Comparison of ENCODE assay signal across 18 cellular contexts in the genomic region with DNA sequence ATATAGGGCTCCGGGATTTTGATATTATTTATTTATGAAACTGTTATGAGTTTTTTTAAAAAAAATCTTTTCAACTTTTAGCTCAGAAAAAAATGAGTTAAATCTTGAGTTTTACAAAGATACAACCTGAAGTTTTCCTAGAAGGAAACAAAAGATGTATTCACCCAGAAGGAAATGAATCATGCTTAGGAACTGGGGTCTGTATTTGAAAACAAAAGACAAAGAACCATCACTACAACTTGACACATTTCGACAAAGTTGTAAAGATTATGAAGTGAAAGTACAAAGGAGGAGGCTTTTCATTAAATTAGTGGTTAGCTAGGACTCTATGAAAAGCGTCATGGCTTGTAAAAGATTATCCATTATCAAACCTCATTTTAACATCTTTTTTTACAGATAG.
DNase-seq lines count a peak whose midpoint lies in the region; ATAC-seq, FAIRE-seq and TF ChIP-seq lines count a peak whose summit lies in the region.
"Had no signal": no experiment of that assay in that cellular context is flagged by ENCODE, and none has a peak within 500 bp of the region (broad histone marks: within the 10 kb centered on the region; RNA-seq: fewer than 3 reads in every experiment).

No MANE protein-coding gene starts in this region.

- H3K4me3 ChIP-seq in cardiac fibroblast (replicated peaks in 1 of 2; ENCODE audit: low read depth in 2 of 2, low read length in 2 of 2) (no peak overlapping the region), kidney (ENCODE audit: low read length in 2 of 2) (no peak overlapping the region)
- H3K4me3 ChIP-seq: A549, K562, PC-9, SJSA1 had no signal

- intact Hi-C loops in kidney (cut with DNase I): no loop called here

- DNase-seq in COLO829 (ENCODE audit: low spot score): peak; percentile 60
- DNase-seq in M059J (ENCODE audit: low read depth): peak; percentile 54
- peak; percentile 48 to 54 for DNase-seq in cardiac fibroblast (ENCODE audit: low read depth in 2 of 2)
- no peak for DNase-seq in kidney
- DNase-seq in SKM-1 (lab: John Stamatoyannopoulos, UW; ENCODE audit: unreplicated experiment): no peak
- DNase-seq in NCI-H2171 treated with DMSO at 0.1 percent for 48 hours (lab: John Stamatoyannopoulos, UW): no peak
- DNase-seq: NCI-H146, NCI-H2081 treated with DMSO at 0.1 percent for 48 hours, NCI-H510A treated with DMSO at 0.1 percent for 48 hours, NCI-H82, PC-9 had no signal

- TF ChIP-seq CTCF in cardiac fibroblast (IDR thresholded peaks at IDR 0.05; ENCODE audit: low read depth, low read length): no peak
- no peak for TF ChIP-seq CTCF in kidney (IDR thresholded peaks at IDR 0.05; ENCODE audit: borderline replicate concordance, extremely low read depth, insufficient read depth)

- no peaks in the 10 kb centered on the region for H3K4me1 ChIP-seq in kidney (ENCODE audit: control insufficient read depth in 1 of 2, insufficient read depth in 1 of 2, low read depth in 1 of 2, low read length in 2 of 2)
- H3K4me1 ChIP-seq: A549, SJSA1 had no signal

- no peak overlapping the region for H3K27ac Mint-ChIP-seq in activated T-helper 17 cell treated with anti-CD3 and anti-CD28 coated beads, Interleukin-2, amount 50 U/mL, for 72 hours
- H3K27ac Mint-ChIP-seq: CD14-positive monocyte had no signal

- no peaks in the 10 kb centered on the region for H3K36me3 ChIP-seq in kidney (ENCODE audit: control insufficient read depth in 1 of 2, insufficient read depth in 2 of 2, low read length in 2 of 2)
- H3K36me3 ChIP-seq: SJSA1 had no signal

- no peaks in the 10 kb centered on the region for H3K27me3 Mint-ChIP-seq in activated T-helper 17 cell treated with anti-CD3 and anti-CD28 coated beads, Interleukin-2, amount 50 U/mL, for 72 hours

- H3K36me3 Mint-ChIP-seq in activated T-helper 17 cell treated with anti-CD3 and anti-CD28 coated beads, Interleukin-2, amount 50 U/mL, for 72 hours (ENCODE audit: low read depth): no peaks in the 10 kb centered on the region
- H3K36me3 Mint-ChIP-seq: CD14-positive monocyte had no signal

- no peak for ATAC-seq in HG03354 (IDR thresholded peaks at IDR 0.05; ENCODE audit: poor library complexity, severe bottlenecking, unreplicated experiment)
- ATAC-seq in activated T-helper 17 cell treated with anti-CD3 and anti-CD28 coated beads, Interleukin-2, amount 50 U/mL, for 72 hours (replicated peaks): no peak
- ATAC-seq: A549, HCT116, K562 had no signal

- H3K9ac ChIP-seq in kidney (ENCODE audit: low read length in 2 of 2): no peak overlapping the region

- no peaks in the 10 kb centered on the region for H3K9me3 ChIP-seq in kidney (ENCODE audit: control insufficient read depth in 1 of 2, low read length in 2 of 2)
- H3K9me3 ChIP-seq: A549, SJSA1 had no signal

- no peaks in the 10 kb centered on the region for H3K4me1 Mint-ChIP-seq in activated T-helper 17 cell treated with anti-CD3 and anti-CD28 coated beads, Interleukin-2, amount 50 U/mL, for 72 hours
- H3K4me1 Mint-ChIP-seq: CD14-positive monocyte had no signal

- H3K27ac ChIP-seq in kidney (ENCODE audit: low read depth in 2 of 2, low read length in 2 of 2): no peak overlapping the region
- H3K27ac ChIP-seq: A549, PC-9, SJSA1 had no signal

- peak; percentile 17 for FAIRE-seq in kidney (lab: Jason Lieb, UNC)
- FAIRE-seq: A549, K562 had no signal

- H3K4me3 Mint-ChIP-seq in activated T-helper 17 cell treated with anti-CD3 and anti-CD28 coated beads, Interleukin-2, amount 50 U/mL, for 72 hours: no peak overlapping the region
- H3K4me3 Mint-ChIP-seq: CD14-positive monocyte had no signal

- no peaks in the 10 kb centered on the region for H3K9me3 Mint-ChIP-seq in activated T-helper 17 cell treated with anti-CD3 and anti-CD28 coated beads, Interleukin-2, amount 50 U/mL, for 72 hours

Comparison
In these comparisons a context has a peak if more than half of its experiments do, and no peak if none do; other contexts are left out.
1. DNase-seq: peak in COLO829 (single experiment), M059J (single experiment) and cardiac fibroblast (2 of 2); none in kidney (single experiment), SKM-1 (single experiment) and NCI-H2171 treated with DMSO at 0.1 percent for 48 hours (single experiment).